ENCODE assay signal across 16 cellular contexts in the genomic region with DNA sequence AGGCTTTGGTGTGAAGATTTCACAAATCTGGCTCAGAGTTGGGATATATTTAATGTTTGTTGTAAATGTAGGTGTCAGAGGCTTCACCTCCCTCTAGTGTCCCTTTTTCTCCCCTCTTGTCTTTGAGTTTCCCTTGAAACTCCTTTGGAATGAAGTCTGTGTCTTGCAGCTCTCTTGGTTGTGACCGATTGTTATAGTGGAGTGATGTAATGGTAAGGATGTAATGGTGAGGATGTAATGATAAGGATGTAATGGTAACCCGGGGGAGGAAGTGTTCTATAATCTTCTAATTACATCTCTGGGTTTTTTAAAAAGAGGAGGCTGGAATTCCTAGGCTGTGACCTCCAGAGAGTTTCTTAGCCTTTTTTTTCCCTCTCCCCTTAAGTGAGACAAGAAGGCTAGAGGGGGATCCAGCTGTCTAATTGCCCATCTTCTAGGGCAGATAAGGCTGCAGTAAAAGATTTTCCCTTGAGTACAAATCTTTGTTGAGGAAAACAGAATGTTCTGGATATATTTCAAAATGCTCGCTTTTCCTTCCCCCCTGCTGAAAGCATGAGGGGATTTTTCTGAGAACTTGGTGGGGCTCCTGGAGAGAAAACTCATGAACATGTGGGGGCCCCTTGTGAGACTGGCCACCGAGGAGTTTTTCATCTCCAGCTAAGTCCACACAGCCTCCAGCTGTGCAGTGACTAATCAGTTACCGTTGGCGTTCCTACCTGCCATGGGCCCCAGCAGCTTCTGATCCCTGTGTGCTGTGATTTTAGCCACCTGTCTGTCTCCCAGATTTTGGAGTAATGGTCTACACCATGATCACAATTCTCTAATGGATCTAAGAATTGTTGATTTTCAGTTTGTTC.
A peak's percentile ranks its signal among the peaks of the same experiment; 100 is the strongest.
DNase-seq lines count a peak whose midpoint lies in the region; ATAC-seq, FAIRE-seq and TF ChIP-seq lines count a peak whose summit lies in the region.
"Had no signal": no experiment of that assay in that cellular context is flagged by ENCODE, and none has a peak within 500 bp of the region (broad histone marks: within the 10 kb centered on the region; RNA-seq: fewer than 3 reads in every experiment).

No MANE protein-coding gene starts in this region.

- H2BK15ac ChIP-seq in mesenchymal stem cell (ENCODE audit: low read depth, poor library complexity, severe bottlenecking) = no peak overlapping the region

- H3K18ac ChIP-seq in trophoblast cell (ENCODE audit: low read length) = no peak overlapping the region
- H3K18ac ChIP-seq in mesenchymal stem cell (ENCODE audit: low read depth in 1 of 2, low read length in 2 of 2) = no peak overlapping the region

- H3K9me3 ChIP-seq in trophoblast cell (ENCODE audit: insufficient read depth, low read depth, low read length) = no peaks in the 10 kb centered on the region
- H3K9me3 ChIP-seq in mesenchymal stem cell (ENCODE audit: control insufficient read depth, low read length) = no peaks in the 10 kb centered on the region
- no peaks in the 10 kb centered on the region for H3K9me3 ChIP-seq in mucosa of descending colon
- H3K9me3 ChIP-seq: SJSA1 had no signal

- H2AK5ac ChIP-seq in trophoblast cell (ENCODE audit: low read length) (no peak overlapping the region), mesenchymal stem cell (ENCODE audit: low read length, severe bottlenecking) (no peak overlapping the region)

- no peaks in the 10 kb centered on the region for H3K79me1 ChIP-seq in trophoblast cell (ENCODE audit: low read length)
- H3K79me1 ChIP-seq in mesenchymal stem cell (replicated peaks; ENCODE audit: low read length, poor library complexity, severe bottlenecking) = no peaks in the 10 kb centered on the region

- H3K4me1 ChIP-seq in foreskin keratinocyte (peaks cover 11% of the 10 kb centered on the region), trophoblast cell (ENCODE audit: control insufficient read depth in 1 of 2, insufficient read depth in 2 of 2, low read length in 2 of 2) (no peaks in the 10 kb centered on the region), mesenchymal stem cell (ENCODE audit: control insufficient read depth, insufficient read depth, low read depth, low read length) (no peaks in the 10 kb centered on the region), mucosa of descending colon (ENCODE audit: low read depth) (no peaks in the 10 kb centered on the region)
- H3K4me1 ChIP-seq: SJSA1 had no signal

- DNase-seq in NCI-H146 (lab: John Stamatoyannopoulos, UW) (peak; percentile 41), NCI-H146 treated with DMSO at 0.1 percent for 48 hours (lab: John Stamatoyannopoulos, UW; ENCODE audit: unreplicated experiment) (no peak), RCC 7860 (ENCODE audit: low spot score) (peak; percentile 35), foreskin keratinocyte (peak in 1 of 2 donors; percentile 17), trophoblast cell (no peak), mesenchymal stem cell (no peak), mucosa of descending colon (no peak)
- DNase-seq: DMS153, NCI-H1694, NCI-H2107, NCI-H345, NCI-H526 treated with DMSO at 0.1 percent for 48 hours had no signal

- no peak overlapping the region for H3K23ac ChIP-seq in trophoblast cell (ENCODE audit: low read length)
- H3K23ac ChIP-seq in mesenchymal stem cell (ENCODE audit: low read length in 2 of 2) = no peak overlapping the region

- H3K4me3 ChIP-seq in trophoblast cell (ENCODE audit: low read depth, low read length) = no peak overlapping the region
- H3K4me3 ChIP-seq in mesenchymal stem cell (ENCODE audit: insufficient read depth in 1 of 2, low read depth in 1 of 2, low read length in 2 of 2) = no peak overlapping the region
- H3K4me3 ChIP-seq in mucosa of descending colon = no peak overlapping the region
- H3K4me3 ChIP-seq: BLaER1 treated with 17β-estradiol and CSF1 and Interleukin-3, amounts not matched to agents 10 nM and 100 nM; SJSA1 had no signal

- FAIRE-seq in RCC 7860 (lab: Jason Lieb, UNC) = no peak

- ATAC-seq in foreskin keratinocyte = peak; percentile 71
- ATAC-seq in GM21576 (IDR thresholded peaks at IDR 0.05; ENCODE audit: unreplicated experiment) = no peak
- no peak for ATAC-seq in mucosa of descending colon

- H4K8ac ChIP-seq in trophoblast cell (ENCODE audit: low read depth, low read length) = no peak overlapping the region
- H4K8ac ChIP-seq in mesenchymal stem cell (ENCODE audit: low read length) = no peak overlapping the region

- H3K4me2 ChIP-seq in trophoblast cell (ENCODE audit: low read length) (peak overlapping the region; percentile 7), mesenchymal stem cell (ENCODE audit: low read length, poor library complexity, severe bottlenecking) (no peak overlapping the region)
- H3K4me2 ChIP-seq: BLaER1 treated with 17β-estradiol and CSF1 and Interleukin-3, amounts not matched to agents 10 nM and 100 nM had no signal

- H3K79me2 ChIP-seq in trophoblast cell (ENCODE audit: control insufficient read depth, insufficient read depth, low read length, poor library complexity) = no peaks in the 10 kb centered on the region

- H4K12ac ChIP-seq in trophoblast cell (ENCODE audit: low read depth, low read length) = no peak overlapping the region

- H2BK120ac ChIP-seq in trophoblast cell (ENCODE audit: insufficient read depth, low read length, poor library complexity) (no peak overlapping the region), mesenchymal stem cell (ENCODE audit: low read depth, low read length) (no peak overlapping the region)

- no peak overlapping the region for H3K14ac ChIP-seq in trophoblast cell (ENCODE audit: low read length)
- H3K14ac ChIP-seq in mesenchymal stem cell (ENCODE audit: low read length in 2 of 2) = no peak overlapping the region

- H2BK5ac ChIP-seq in trophoblast cell (ENCODE audit: low read depth, low read length, poor library complexity) (no peak overlapping the region), mesenchymal stem cell (ENCODE audit: low read depth, low read length, poor library complexity, severe bottlenecking) (no peak overlapping the region)

- H3K9ac ChIP-seq in trophoblast cell (ENCODE audit: low read length) (no peak overlapping the region), mesenchymal stem cell (ENCODE audit: low read length) (no peak overlapping the region)
- H3K9ac ChIP-seq: BLaER1 treated with 17β-estradiol and CSF1 and Interleukin-3, amounts not matched to agents 10 nM and 100 nM had no signal

- H2AFZ ChIP-seq in trophoblast cell (ENCODE audit: insufficient read depth, low read length, poor library complexity) (no peak overlapping the region), mesenchymal stem cell (ENCODE audit: low read depth, low read length) (no peak overlapping the region)

- H4K91ac ChIP-seq in trophoblast cell (ENCODE audit: low read depth, low read length) (no peak overlapping the region), mesenchymal stem cell (ENCODE audit: low read length) (no peak overlapping the region)

- H2BK12ac ChIP-seq in trophoblast cell (ENCODE audit: low read length) (no peak overlapping the region), mesenchymal stem cell (ENCODE audit: low read length in 2 of 2) (no peak overlapping the region)

- H3K27ac ChIP-seq in foreskin keratinocyte = no peak overlapping the region
- no peak overlapping the region for H3K27ac ChIP-seq in trophoblast cell (ENCODE audit: low read depth, low read length)
- no peak overlapping the region for H3K27ac ChIP-seq in mesenchymal stem cell (ENCODE audit: low read length, poor library complexity, severe bottlenecking)
- H3K27ac ChIP-seq: 22Rv1; BLaER1 treated with 17β-estradiol and CSF1 and Interleukin-3, amounts not matched to agents 10 nM and 100 nM; SJSA1 had no signal

- no peak overlapping the region for H3K4ac ChIP-seq in trophoblast cell (ENCODE audit: low read depth, low read length)
- H3K4ac ChIP-seq in mesenchymal stem cell (ENCODE audit: low read depth in 1 of 2, low read length in 2 of 2) = no peak overlapping the region

- intact Hi-C loops in mucosa of descending colon (cut with DNase I, micrococcal nuclease) = no loop called here

- H3K27me3 ChIP-seq in foreskin keratinocyte (peaks cover 91% of the 10 kb centered on the region), trophoblast cell (ENCODE audit: insufficient read depth, low read length) (peaks cover 2% of the 10 kb centered on the region), mesenchymal stem cell (ENCODE audit: control insufficient read depth in 1 of 2, insufficient read depth in 1 of 2, low read length in 2 of 2) (peaks cover 7 to 87% of the 10 kb centered on the region in 2 experiments)
- H3K27me3 ChIP-seq: SJSA1 had no signal

- TF ChIP-seq CTCF in foreskin keratinocyte (conservative IDR thresholded peaks at IDR 0.05) (no peak), mucosa of descending colon (IDR thresholded peaks at IDR 0.05) (no peak)

- no CpG with 5 or more reads among the region's 6 CpGs for whole genome bisulfite sequencing in trophoblast cell (ENCODE audit: extremely low coverage, insufficient coverage, insufficient read length)
- 71% methylated on average over 5 of the region's 6 CpGs for WGBS in mesenchymal stem cell

- H3K36me3 ChIP-seq in trophoblast cell (ENCODE audit: control insufficient read depth in 1 of 2, insufficient read depth in 2 of 2, low read length in 2 of 2) = no peaks in the 10 kb centered on the region
- no peaks in the 10 kb centered on the region for H3K36me3 ChIP-seq in mesenchymal stem cell (ENCODE audit: control insufficient read depth in 1 of 2, insufficient read depth in 2 of 2, low read depth in 1 of 2, low read length in 2 of 2)
- no peaks in the 10 kb centered on the region for H3K36me3 ChIP-seq in mucosa of descending colon (ENCODE audit: low read depth)
- H3K36me3 ChIP-seq: BLaER1 treated with 17β-estradiol and CSF1 and Interleukin-3, amounts not matched to agents 10 nM and 100 nM; SJSA1 had no signal

Comparison
In these comparisons a context has a peak if more than half of its experiments do, and no peak if none do; other contexts are left out.
1. DNase-seq: peak in NCI-H146 (single experiment) and RCC 7860 (single experiment); none in NCI-H146 treated with DMSO at 0.1 percent for 48 hours (single experiment), trophoblast cell (0 of 2), mesenchymal stem cell (single experiment) and mucosa of descending colon (0 of 3).